Comparison of ENCODE assay signal across 8 cellular contexts in the genomic region with DNA sequence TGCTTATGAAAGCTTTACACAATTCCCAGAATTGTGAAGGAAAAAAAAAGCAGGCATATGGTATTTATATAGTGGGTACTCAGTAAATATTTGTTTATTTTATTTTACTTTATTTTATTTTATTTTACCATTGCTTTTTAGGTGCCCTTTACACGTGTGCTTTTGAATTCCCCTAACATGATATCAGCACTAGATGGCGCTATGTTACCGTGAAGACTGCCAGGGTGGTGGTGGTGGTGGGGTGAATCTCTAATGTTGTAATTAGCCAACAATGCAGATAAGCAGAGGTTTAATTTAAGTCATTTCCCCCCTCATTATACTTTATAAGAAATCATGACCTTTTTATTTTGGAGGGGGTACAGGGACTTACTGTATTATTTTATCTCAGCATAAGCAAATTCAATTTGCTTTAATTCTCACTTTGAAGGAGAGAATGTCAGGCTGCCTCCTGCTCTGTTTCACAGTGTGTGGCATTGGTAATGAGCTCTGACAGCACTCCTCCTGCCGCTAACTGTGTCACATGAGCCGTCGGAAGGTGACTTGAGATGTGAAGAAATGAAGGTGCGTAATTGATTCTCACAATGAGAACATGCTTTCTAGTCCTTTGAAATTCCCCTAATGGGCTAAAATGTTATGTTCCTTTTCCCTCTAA.
DNase-seq lines count a peak whose midpoint lies in the region; ATAC-seq and TF ChIP-seq lines count a peak whose summit lies in the region.

No MANE protein-coding gene starts in this region.

- ATAC-seq in GM18519 (IDR thresholded peaks at IDR 0.05; ENCODE audit: low FRiP score, unreplicated experiment) = peak; percentile 66
- peak; percentile 72 for ATAC-seq in HG03520 (IDR thresholded peaks at IDR 0.05; ENCODE audit: unreplicated experiment)
- no peak for ATAC-seq in effector memory CD8-positive, alpha-beta T cell (replicated peaks)
- no peak for ATAC-seq in GM18861 (IDR thresholded peaks at IDR 0.05; ENCODE audit: unreplicated experiment)

- no peak for TF ChIP-seq POLR2A in Peyer's patch (IDR thresholded peaks at IDR 0.05)

- peak in 3 of 5 donors; percentile 2 to 15 (median 5) for DNase-seq in CD4-positive, alpha-beta memory T cell
- DNase-seq in Peyer's patch = no peak
- DNase-seq in effector memory CD8-positive, alpha-beta T cell = peak in 2 of 3 experiments; percentile 2 to 3
- DNase-seq in midbrain (lab: John Stamatoyannopoulos, UW) = peak; percentile 61
- no peak for DNase-seq in DMS79 (lab: John Stamatoyannopoulos, UW)

- H3K27ac Mint-ChIP-seq in CD4-positive, alpha-beta memory T cell = no peak overlapping the region
- H3K27ac Mint-ChIP-seq in effector memory CD8-positive, alpha-beta T cell = no peak overlapping the region

- H3K4me3 ChIP-seq in CD4-positive, alpha-beta memory T cell (ENCODE audit: low read length in 2 of 2) = no peak overlapping the region
- no peak overlapping the region for H3K4me3 ChIP-seq in Peyer's patch

- POLR2A ChIA-PET in CD4-positive, alpha-beta memory T cell (lab: Charles Lee; ENCODE audit: partially characterized antibody) = no interaction called here

- CTCF ChIA-PET in CD4-positive, alpha-beta memory T cell (lab: Charles Lee; ENCODE audit: partially characterized antibody) = interaction anchor here (0.8 to 1.5 kb wide), 2 partner anchors 63 to 489 kb away, joined by 3 to 4 read pairs; no protein-coding TSS in a partner anchor

- H3K4me1 Mint-ChIP-seq in CD4-positive, alpha-beta memory T cell = no peaks in the 10 kb centered on the region
- H3K4me1 Mint-ChIP-seq in effector memory CD8-positive, alpha-beta T cell (ENCODE audit: low read depth in 2 of 2) = no peaks in the 10 kb centered on the region

- no peaks in the 10 kb centered on the region for H3K9me3 ChIP-seq in CD4-positive, alpha-beta memory T cell (ENCODE audit: control insufficient read depth in 1 of 2, low read length in 2 of 2)
- H3K9me3 ChIP-seq in Peyer's patch = no peaks in the 10 kb centered on the region

- H3K27me3 ChIP-seq in CD4-positive, alpha-beta memory T cell (ENCODE audit: insufficient read depth, low read length) = no peaks in the 10 kb centered on the region
- H3K27me3 ChIP-seq in Peyer's patch = no peaks in the 10 kb centered on the region

- H3K9me3 Mint-ChIP-seq in CD4-positive, alpha-beta memory T cell = peaks cover 0 to 3% (median 0%) of the 10 kb centered on the region in 8 donors
- no peaks in the 10 kb centered on the region for H3K9me3 Mint-ChIP-seq in effector memory CD8-positive, alpha-beta T cell

- no peaks in the 10 kb centered on the region for H3K36me3 ChIP-seq in CD4-positive, alpha-beta memory T cell (ENCODE audit: insufficient read depth, low read length)
- no peaks in the 10 kb centered on the region for H3K36me3 ChIP-seq in Peyer's patch

- peak in 4 of 6 experiments; percentile 51 to 67 (median 54) for TF ChIP-seq CTCF in Peyer's patch (IDR thresholded peaks at IDR 0.05)

- H3K4me1 ChIP-seq in CD4-positive, alpha-beta memory T cell (ENCODE audit: insufficient read depth, low read length) = no peaks in the 10 kb centered on the region
- H3K4me1 ChIP-seq in Peyer's patch = no peaks in the 10 kb centered on the region

- H3K27ac ChIP-seq in CD4-positive, alpha-beta memory T cell (ENCODE audit: low read depth, low read length) = no peak overlapping the region
- H3K27ac ChIP-seq in Peyer's patch = no peak overlapping the region

- H3K36me3 Mint-ChIP-seq in CD4-positive, alpha-beta memory T cell = no peaks in the 10 kb centered on the region
- H3K36me3 Mint-ChIP-seq in effector memory CD8-positive, alpha-beta T cell (ENCODE audit: insufficient read depth) = no peaks in the 10 kb centered on the region

- no peak overlapping the region for H3K4me3 Mint-ChIP-seq in CD4-positive, alpha-beta memory T cell
- H3K4me3 Mint-ChIP-seq in effector memory CD8-positive, alpha-beta T cell = no peak overlapping the region

- intact Hi-C loops in CD4-positive, alpha-beta memory T cell (cut with micrococcal nuclease) = no loop called here

- peaks cover 0 to 5% of the 10 kb centered on the region in 2 donors for H3K27me3 Mint-ChIP-seq in CD4-positive, alpha-beta memory T cell
- H3K27me3 Mint-ChIP-seq in effector memory CD8-positive, alpha-beta T cell = peaks cover 0 to 2% of the 10 kb centered on the region in 2 donors

Comparison
In these comparisons a context has a peak if more than half of its experiments do, and no peak if none do; other contexts are left out.
1. DNase-seq: peak in CD4-positive, alpha-beta memory T cell (3 of 5), effector memory CD8-positive, alpha-beta T cell (2 of 3) and midbrain (single experiment); none in Peyer's patch (0 of 3) and DMS79 (single experiment).
2. ATAC-seq: peak in GM18519 (single experiment) and HG03520 (single experiment); none in effector memory CD8-positive, alpha-beta T cell (single experiment) and GM18861 (single experiment).